ENCODE assay signal across 19 cellular contexts in genomic region chr6:169234634-169235033, GRCh38. TPM values are rescaled to one million over a fixed set of nuclear protein-coding genes. Genes with fewer than 3 reads are reported as not detected.
"Had no signal": no experiment of that assay in that cellular context is flagged by ENCODE, and none has a peak within 500 bp of the region (broad histone marks: within the 10 kb centered on the region; RNA-seq: fewer than 3 reads in every experiment).

No MANE protein-coding gene starts in this region.

- H3K4me3 ChIP-seq: hepatocyte, lung, pancreas, prostate gland, right lobe of liver, skin epidermis, thoracic aorta, transverse colon had no signal

- H3K4me1 ChIP-seq: pancreas, prostate gland, right lobe of liver, transverse colon had no signal

- H3K9me3 ChIP-seq: pancreas, prostate gland, right lobe of liver, thoracic aorta, transverse colon had no signal

- H3K36me3 ChIP-seq: pancreas, prostate gland, right lobe of liver, transverse colon had no signal

- H3K27me3 Mint-ChIP-seq: naive B cell had no signal

- ATAC-seq: left colon; pancreas; right lobe of liver; stimulated activated naive CD8-positive, alpha-beta T cell treated with anti-CD3 and anti-CD28 coated beads, Interleukin-15, Interleukin-2, amounts not matched to agents 100 U/mL and 50 U/mL, for 24 hours had no signal

- H3K27ac ChIP-seq: hepatocyte, pancreas, prostate gland, right lobe of liver, thoracic aorta, transverse colon had no signal

- H3K27ac Mint-ChIP-seq: dendritic cell treated with granulocyte-macrophage colony-stimulating factor and Interleukin-4, amounts not matched to agents 40 ng/mL and 50 ng/mL, for 4 days had no signal

- H3K27me3 ChIP-seq: hepatocyte, pancreas, right lobe of liver, transverse colon had no signal

- FAIRE-seq: endothelial cell of umbilical vein, pancreas had no signal

- H3K4me1 Mint-ChIP-seq: central memory CD8-positive, alpha-beta T cell had no signal

- H3K4me3 Mint-ChIP-seq: central memory CD8-positive, alpha-beta T cell; dendritic cell treated with granulocyte-macrophage colony-stimulating factor and Interleukin-4, amounts not matched to agents 40 ng/mL and 50 ng/mL, for 4 days had no signal

- DNase-seq: erythroblast; foreskin melanocyte; left colon; left ventricle myocardium superior; mesendoderm; naive B cell; pancreas; stimulated activated CD4-positive, alpha-beta T cell treated with anti-CD3 and anti-CD28 coated beads, Interleukin-12 subunit alpha, Interleukin-12 subunit beta, amount 100 ng/mL, for 4 hours; stimulated activated naive CD8-positive, alpha-beta T cell treated with anti-CD3 and anti-CD28 coated beads, Interleukin-15, Interleukin-2, amounts not matched to agents 100 U/mL and 50 U/mL, for 24 hours; transverse colon had no signal

RNA-seq across cellular contexts. Expression of gene THBS2, which starts 19.0 kb away (rescaled TPM):
- total RNA-seq: endothelial cell of umbilical vein had no signal
